Comparison of ENCODE assay signal across 8 cellular contexts in genomic region chr12:6558014-6558760, GRCh38. TPM values are rescaled to one million over a fixed set of nuclear protein-coding genes. Genes with fewer than 3 reads are reported as not detected.
DNase-seq lines count a peak whose midpoint lies in the region; ATAC-seq and TF ChIP-seq lines count a peak whose summit lies in the region.
"Not testable (repeated sequence)": the region's sequence is repeated elsewhere in the genome, so short reads cannot be mapped to it uniquely, and the experiment has no call there.

No MANE protein-coding gene starts in this region.

- H3K4me3 ChIP-seq in epithelial cell of esophagus (ENCODE audit: low read length) = not testable (repeated sequence)

- intact Hi-C loops in left colon (cut with DNase I, micrococcal nuclease) = not testable (repeated sequence)

- TF ChIP-seq CTCF in GM12874 (IDR thresholded peaks at IDR 0.05; ENCODE audit: insufficient read depth, low read depth, low read length) (peak; percentile 47; the same call in 1 of the 2 replicates), epithelial cell of esophagus (IDR thresholded peaks at IDR 0.05; ENCODE audit: insufficient read depth, low read depth, low read length, missing control alignments) (peak; percentile 69)

- DNase-seq in Ammon's horn (ENCODE audit: low spot score) (peak; percentile 70), MV-4-11 (lab: John Stamatoyannopoulos, UW) (peak; percentile 65), SW480 (ENCODE audit: low spot score) (peak; percentile 57), epithelial cell of esophagus (ENCODE audit: low read depth) (peak; percentile 70)
- DNase-seq in activated naive CD4-positive, alpha-beta T cell treated with anti-CD3 and anti-CD28 coated beads, Interleukin-2, amount 50 U/mL, for 16 hours = peak; percentile 39
- not testable (repeated sequence) for DNase-seq in left colon
- peak; percentile 52 for DNase-seq in stimulated activated CD4-positive, alpha-beta T cell treated with anti-CD3 and anti-CD28 coated beads, Interleukin-1b, Interleukin-23, amount 100 ng/mL, for 48 hours

- ATAC-seq in left colon = peak; percentile 55

RNA-seq across cellular contexts. Expression of gene IFFO1, which starts 2.3 kb away (rescaled TPM):
- 1 to 10 TPM; 3.8 to 7.2 TPM for total RNA-seq in left colon

RNA-seq across cellular contexts. Expression of gene NOP2, which starts 9.9 kb away (rescaled TPM):
- total RNA-seq in left colon = 10 to 100 TPM; 22.2 to 34.4 TPM

RNA-seq across cellular contexts. Expression of gene GAPDH, which starts 23.9 kb away (rescaled TPM):
- total RNA-seq in left colon = 1,000 to 10,000 TPM; 2,230 to 2,756 TPM

RNA-seq across cellular contexts. Expression of gene CHD4, which starts 49.0 kb away (rescaled TPM):
- total RNA-seq in left colon = 100 to 1,000 TPM; 142 to 157 TPM
